In genomic region chr17:58388302-58389190, GRCh38 we compare ENCODE assay signal across 19 cellular contexts. TPM values are rescaled to one million over a fixed set of nuclear protein-coding genes. Genes with fewer than 3 reads are reported as not detected.
A peak's percentile ranks its signal among the peaks of the same experiment; 100 is the strongest.
DNase-seq lines count a peak whose midpoint lies in the region; ATAC-seq and TF ChIP-seq lines count a peak whose summit lies in the region.
"Had no signal": no experiment of that assay in that cellular context is flagged by ENCODE, and none has a peak within 500 bp of the region (broad histone marks: within the 10 kb centered on the region; RNA-seq: fewer than 3 reads in every experiment).

No MANE protein-coding gene starts in this region.

- H3K36me3 ChIP-seq in H7 (replicated peaks; ENCODE audit: control insufficient read depth, insufficient read depth, low read length) (no peaks in the 10 kb centered on the region), parathyroid adenoma (ENCODE audit: control insufficient read depth, insufficient read depth, low read length) (no peaks in the 10 kb centered on the region), left lung (no peaks in the 10 kb centered on the region)
- H3K36me3 ChIP-seq: BLaER1 had no signal

- intact Hi-C loops in left lung (cut with DNase I) = no loop called here

- H3K27ac ChIP-seq in parathyroid adenoma (peak overlapping the region; percentile 88), left lung (no peak overlapping the region)
- H3K27ac ChIP-seq: BLaER1 had no signal

- H3K27me3 ChIP-seq in H7 (ENCODE audit: control insufficient read depth, insufficient read depth, low read length) = no peaks in the 10 kb centered on the region
- H3K27me3 ChIP-seq in parathyroid adenoma (ENCODE audit: control insufficient read depth, insufficient read depth, low read length) = no peaks in the 10 kb centered on the region
- no peaks in the 10 kb centered on the region for H3K27me3 ChIP-seq in left lung
- H3K27me3 ChIP-seq: BLaER1 had no signal

- no peaks in the 10 kb centered on the region for H3K9me3 ChIP-seq in parathyroid adenoma (ENCODE audit: control insufficient read depth, low read length)
- no peaks in the 10 kb centered on the region for H3K9me3 ChIP-seq in left lung
- H3K9me3 ChIP-seq: BLaER1, SK-N-SH had no signal

- H3K4me2 ChIP-seq in parathyroid adenoma (ENCODE audit: low read length) = peak overlapping the region; percentile 4
- H3K4me2 ChIP-seq: BLaER1, SK-N-SH had no signal

- peaks cover 71% of the 10 kb centered on the region for H3K4me1 ChIP-seq in parathyroid adenoma
- peaks cover 10 to 16% of the 10 kb centered on the region in 2 donors for H3K4me1 ChIP-seq in left lung

- H3K9ac ChIP-seq in parathyroid adenoma = no peak overlapping the region
- H3K9ac ChIP-seq: BLaER1, SK-N-SH had no signal

- H3K79me2 ChIP-seq in parathyroid adenoma = no peaks in the 10 kb centered on the region

- peak; percentile 33 for DNase-seq in H7
- DNase-seq in LNCaP clone FGC (ENCODE audit: low read depth) = peak; percentile 72
- DNase-seq in astrocyte of the hippocampus (ENCODE audit: low read depth, low spot score) = peak; percentile 10
- DNase-seq in HuH-7 (ENCODE audit: low spot score) = no peak
- DNase-seq in NK-92 (lab: John Stamatoyannopoulos, UW; ENCODE audit: unreplicated experiment) = no peak
- no peak for DNase-seq in left lung
- DNase-seq: activated CD4-positive, alpha-beta T cell treated with anti-CD3 and anti-CD28 coated beads, Interleukin-2, amount 50 U/mL, for 4 hours; activated T-cell treated with anti-CD3 and anti-CD28 coated beads, Interleukin-2, amount 50 U/mL, for 1 hour; DND-41; effector memory CD4-positive, alpha-beta T cell; KG1; left cardiac atrium; NCI-H1417 treated with DMSO at 0.1 percent for 48 hours; SK-N-SH; stimulated activated CD4-positive, alpha-beta T cell treated with anti-CD3 and anti-CD28 coated beads, Interleukin-4, amount 100 ng/mL, for 24 hours had no signal

- ATAC-seq in left lung = no peak
- ATAC-seq: left cardiac atrium had no signal

- H2AFZ ChIP-seq in parathyroid adenoma = peak overlapping the region; percentile 16

- TF ChIP-seq CTCF in LNCaP clone FGC (IDR thresholded peaks at IDR 0.05; ENCODE audit: control insufficient read depth, extremely low read depth, insufficient read depth) (no peak), parathyroid adenoma (IDR thresholded peaks at IDR 0.05) (no peak), left lung (IDR thresholded peaks at IDR 0.05) (no peak)

- no peak overlapping the region for H3K4me3 ChIP-seq in H7 (ENCODE audit: insufficient read depth, low read depth, low read length)
- peak overlapping the region; percentile 13; the same call in 1 of the 2 replicates for H3K4me3 ChIP-seq in LNCaP clone FGC (ENCODE audit: low read depth, low read length)
- H3K4me3 ChIP-seq in parathyroid adenoma (ENCODE audit: low read depth, low read length) = peak overlapping the region; percentile 22
- H3K4me3 ChIP-seq in left lung = no peak overlapping the region
- H3K4me3 ChIP-seq: BLaER1 had no signal

RNA-seq across cellular contexts. Expression of gene RNF43, which starts 28.8 kb away (rescaled TPM):
- 0.62 and 1.3 TPM in 2 replicates for total RNA-seq in H7 (2014; rRNA removed; shearing (Covaris generic))
- total RNA-seq in left lung = 10 to 100 TPM in 1 of 2 donors, 1 to 10 TPM in 1; 6.8 to 13.4 TPM
- total RNA-seq: osteocyte, skeletal muscle tissue had no signal

RNA-seq across cellular contexts. Expression of gene SUPT4H1, which starts 36.5 kb away (rescaled TPM):
- total RNA-seq in H7 (2014; rRNA removed; shearing (Covaris generic)) = 88.8 and 91.6 TPM in 2 replicates
- total RNA-seq in left lung = 10 to 100 TPM; 68.4 to 69.0 TPM

RNA-seq across cellular contexts. Expression of gene TSPOAP1, which starts 60.0 kb away (rescaled TPM):
- 4.2 and 11.6 TPM in 2 replicates for total RNA-seq in H7 (2014; rRNA removed; shearing (Covaris generic))
- total RNA-seq in left lung = 10 to 100 TPM in 1 of 2 donors, 1 to 10 TPM in 1; 7.9 to 10.2 TPM

Comparison
In these comparisons a context has a peak if more than half of its experiments do, and no peak if none do; other contexts are left out.
1. DNase-seq: peak in H7 (single experiment), LNCaP clone FGC (single experiment) and astrocyte of the hippocampus (single experiment); none in HuH-7 (single experiment), NK-92 (single experiment) and left lung (0 of 2).
2. H3K4me3 ChIP-seq: peak in LNCaP clone FGC (single experiment) and parathyroid adenoma (single experiment); none in H7 (single experiment) and left lung (0 of 2).